In the genomic region with DNA sequence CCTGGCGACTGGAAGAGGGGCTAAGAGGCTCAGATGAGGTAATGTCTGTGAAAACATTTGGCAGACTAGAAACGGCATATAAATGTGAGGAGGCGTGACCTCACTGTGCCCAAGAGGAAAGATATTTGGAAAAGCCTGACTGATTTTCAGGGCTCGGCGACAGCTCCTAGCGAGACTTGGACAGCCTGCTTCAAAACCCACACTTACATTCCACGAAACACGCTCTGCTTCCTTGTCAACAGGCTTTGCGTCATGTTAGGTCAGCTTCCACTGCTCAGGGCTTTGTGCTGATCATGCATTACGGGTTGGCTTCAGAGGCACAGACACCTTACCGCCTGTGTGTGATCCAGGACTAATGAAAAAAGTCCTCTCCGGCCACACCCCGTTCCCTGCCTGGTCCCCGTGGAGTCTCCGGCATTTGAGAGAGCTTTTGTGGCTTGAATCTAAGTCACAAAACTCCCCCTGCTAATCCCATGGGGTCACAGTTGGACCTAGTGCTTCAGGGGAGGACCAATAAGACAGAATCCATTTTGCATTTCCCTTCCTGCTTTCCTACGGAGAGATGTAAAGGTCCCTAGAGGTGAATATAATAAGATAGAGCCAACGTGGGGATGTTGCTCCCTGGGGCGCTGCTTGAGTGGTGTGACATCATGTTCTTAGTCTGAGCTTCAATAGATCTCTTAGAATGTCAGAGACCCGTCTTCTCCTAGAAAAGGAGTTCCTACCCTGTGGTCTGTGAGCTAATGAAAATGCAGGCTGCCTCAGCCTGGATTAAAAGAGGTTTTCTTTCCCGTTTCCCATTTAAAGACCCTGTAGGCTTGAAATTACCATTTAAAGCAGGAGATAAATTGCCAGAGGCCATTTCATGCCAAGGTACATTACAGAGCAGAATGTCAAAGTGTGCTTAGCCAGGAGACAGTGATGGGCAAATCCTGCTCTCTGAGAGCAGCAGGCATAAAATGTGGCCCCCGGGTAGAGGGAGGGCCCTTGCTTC, we compare ENCODE assay signal across 9 cellular contexts. TPM values are rescaled to one million over a fixed set of nuclear protein-coding genes. Genes with fewer than 3 reads are reported as not detected.
DNase-seq lines count a peak whose midpoint lies in the region; ATAC-seq, FAIRE-seq and TF ChIP-seq lines count a peak whose summit lies in the region.
"Had no signal": no experiment of that assay in that cellular context is flagged by ENCODE, and none has a peak within 500 bp of the region (broad histone marks: within the 10 kb centered on the region; RNA-seq: fewer than 3 reads in every experiment).

No MANE protein-coding gene starts in this region.

- no peaks in the 10 kb centered on the region for H4K20me1 ChIP-seq in Loucy (ENCODE audit: insufficient read depth, low read length, poor library complexity, severe bottlenecking)

- ATAC-seq in left lung: peak; percentile 87
- ATAC-seq: SK-N-SH treated with all-trans-retinoic acid at 6 μM for 48 hours had no signal

- 27 to 45% methylated on average over 21 of the region's 21 CpGs for WGBS in testis, 2 donors

- H3K4me1 ChIP-seq in Loucy (ENCODE audit: insufficient read depth, low read length, poor library complexity, severe bottlenecking) (peaks cover 4% of the 10 kb centered on the region), left lung (peaks cover 8 to 14% of the 10 kb centered on the region in 2 donors), testis (peaks cover 19% of the 10 kb centered on the region)

- H3K79me2 ChIP-seq in Loucy (ENCODE audit: insufficient read depth, low read length): no peaks in the 10 kb centered on the region

- no peaks in the 10 kb centered on the region for H3K27me3 ChIP-seq in Loucy (ENCODE audit: insufficient read depth, low read length, poor library complexity, severe bottlenecking)
- peaks cover 0 to 20% of the 10 kb centered on the region in 2 donors for H3K27me3 ChIP-seq in left lung
- no peaks in the 10 kb centered on the region for H3K27me3 ChIP-seq in testis

- no peak overlapping the region for H3K4me3 ChIP-seq in Loucy (ENCODE audit: low read length, poor library complexity, severe bottlenecking)
- no peak overlapping the region for H3K4me3 ChIP-seq in left lung
- no peak overlapping the region for H3K4me3 ChIP-seq in testis

- H3K27ac ChIP-seq in left lung: no peak overlapping the region
- peak overlapping the region in 1 of 2 donors; percentile 57 for H3K27ac ChIP-seq in testis

- TF ChIP-seq CTCF in Loucy (conservative IDR thresholded peaks at IDR 0.05; ENCODE audit: low read length) (no peak), left lung (IDR thresholded peaks at IDR 0.05) (no peak), testis (IDR thresholded peaks at IDR 0.05) (no peak)

- no peaks in the 10 kb centered on the region for H3F3A ChIP-seq in Loucy (ENCODE audit: low read depth)

- intact Hi-C loops in left lung (cut with DNase I): no loop called here
- intact Hi-C loops in testis (cut with DNase I; ENCODE audit: low total_unique reads): no loop called here

- no peak overlapping the region for H3K4me2 ChIP-seq in Loucy (ENCODE audit: low read depth, low read length, poor library complexity, severe bottlenecking)

- no peaks in the 10 kb centered on the region for H3K9me2 ChIP-seq in Loucy (replicated peaks; ENCODE audit: low read depth, low read length)

- H3K36me3 ChIP-seq in Loucy (ENCODE audit: insufficient read depth, low read length): no peaks in the 10 kb centered on the region
- H3K36me3 ChIP-seq in left lung: no peaks in the 10 kb centered on the region
- H3K36me3 ChIP-seq in testis (ENCODE audit: low read depth, missing control alignments): no peaks in the 10 kb centered on the region

- TF ChIP-seq POLR2A in testis (IDR thresholded peaks at IDR 0.05) (no peak), GM12892 (IDR thresholded peaks at IDR 0.05; ENCODE audit: low read depth, low read length) (no peak)

- FAIRE-seq in GM12892 (lab: Jason Lieb, UNC): no peak
- FAIRE-seq: colon had no signal

- H2AFZ ChIP-seq in Loucy (ENCODE audit: low read length): peak overlapping the region; percentile 6; the same call in 1 of the 2 replicates

- H3K9me3 ChIP-seq in Loucy (ENCODE audit: insufficient read depth, low read depth, low read length) (no peaks in the 10 kb centered on the region), left lung (no peaks in the 10 kb centered on the region), testis (no peaks in the 10 kb centered on the region)

- DNase-seq in dedifferentiated amniotic fluid mesenchymal stem cell (ENCODE audit: extremely low spot score) (peak; percentile 31), left lung (peak in 1 of 2 donors; percentile 36), testis (peak; percentile 30), GM12892 (ENCODE audit: insufficient read length) (no peak), NCI-H187 (lab: John Stamatoyannopoulos, UW) (no peak)
- no peak for DNase-seq in activated CD4-positive, alpha-beta T cell treated with anti-CD3 and anti-CD28 coated beads for 1 hour

- no peak overlapping the region for H3K9ac ChIP-seq in Loucy (ENCODE audit: low read depth, low read length, poor library complexity, severe bottlenecking)

RNA-seq across cellular contexts. Expression of gene FGFBP3, which starts 25.4 kb away (rescaled TPM):
- total RNA-seq in left lung: 1 to 10 TPM in 1 of 2 donors, under 1 TPM in 1; 0.76 to 1.5 TPM
- 1 to 10 TPM in 1 of 2 donors, under 1 TPM in 1; 0.93 to 1.4 TPM for total RNA-seq in testis
- polyA plus RNA-seq in testis (ENCODE audit: insufficient read depth, low read depth, low replicate concordance): 0.82 TPM
- polyA plus RNA-seq in GM12892 (2012; ENCODE audit: missing spikeins): 0.25 TPM

RNA-seq across cellular contexts. Expression of gene BTAF1, which starts 39.7 kb away (rescaled TPM):
- 10 to 100 TPM; 24.2 to 29.1 TPM for total RNA-seq in left lung
- 10 to 100 TPM; 60.9 to 81.8 TPM for total RNA-seq in testis
- 37.5 TPM for polyA plus RNA-seq in testis (ENCODE audit: insufficient read depth, low read depth, low replicate concordance)
- 67.0 TPM for polyA plus RNA-seq in GM12892 (2012; ENCODE audit: missing spikeins)

Comparison
In these comparisons a context has a peak if more than half of its experiments do, and no peak if none do; other contexts are left out.
1. DNase-seq: peak in dedifferentiated amniotic fluid mesenchymal stem cell (single experiment) and testis (single experiment); none in GM12892 (single experiment), NCI-H187 (0 of 2) and activated CD4-positive, alpha-beta T cell treated with anti-CD3 and anti-CD28 coated beads for 1 hour (single experiment).